20 cellular contexts compared by ENCODE assay signal in genomic region chr16:57765160-57765728, GRCh38. TPM values are rescaled to one million over a fixed set of nuclear protein-coding genes. Genes with fewer than 3 reads are reported as not detected.
DNase-seq lines count a peak whose midpoint lies in the region; ATAC-seq, FAIRE-seq and TF ChIP-seq lines count a peak whose summit lies in the region.
"Had no signal": no experiment of that assay in that cellular context is flagged by ENCODE, and none has a peak within 500 bp of the region (broad histone marks: within the 10 kb centered on the region; RNA-seq: fewer than 3 reads in every experiment).

No MANE protein-coding gene starts in this region.

- H4K5ac ChIP-seq in H1 (ENCODE audit: insufficient read length, low read depth, low read length): no peak overlapping the region

- no peak overlapping the region for H4K8ac ChIP-seq in H1 (ENCODE audit: extremely low read depth, insufficient read depth, low read length)

- H4K20me1 ChIP-seq in H1 (replicated peaks in 1 of 2; ENCODE audit: control insufficient read depth in 1 of 2, insufficient read depth in 2 of 2, low read length in 2 of 2): no peaks in the 10 kb centered on the region

- H3K36me3 ChIP-seq in H1 (ENCODE audit: control insufficient read depth in 2 of 4, insufficient read depth in 4 of 4, low read length in 3 of 4) (no peaks in the 10 kb centered on the region), psoas muscle (ENCODE audit: insufficient read depth in 1 of 2, low read depth in 1 of 2) (peaks cover 0 to 17% of the 10 kb centered on the region in 2 donors), WERI-Rb-1 (no peaks in the 10 kb centered on the region; the same call in 1 of the 2 replicates)

- H3K4me3 ChIP-seq in H1 (ENCODE audit: extremely low read depth in 1 of 4, insufficient read depth in 2 of 4, low read depth in 3 of 4, low read length in 4 of 4) (no peak overlapping the region), psoas muscle (no peak overlapping the region), WERI-Rb-1 (ENCODE audit: low read depth, low read length) (no peak overlapping the region)
- H3K4me3 ChIP-seq: BLaER1 treated with 17β-estradiol and CSF1 and Interleukin-3, amounts not matched to agents 10 nM and 100 nM; Peyer's patch had no signal

- H4K91ac ChIP-seq in H1 (replicated peaks; ENCODE audit: insufficient read length, low read length): no peak overlapping the region

- H2BK12ac ChIP-seq in H1 (ENCODE audit: low read depth, low read length): peak overlapping the region; percentile 64; the same call in 1 of the 2 replicates

- no peak for TF ChIP-seq RAD21 in H1 (IDR thresholded peaks at IDR 0.05 in 1 of 2, conservative IDR thresholded peaks at IDR 0.05 in 1 of 2; ENCODE audit: low read depth in 2 of 2, low read length in 2 of 2)

- H3K27ac Mint-ChIP-seq in activated CD4-positive, alpha-beta T cell treated with anti-CD3 and anti-CD28 coated beads for 36 hours: no peak overlapping the region

- H3K9me3 Mint-ChIP-seq in activated CD4-positive, alpha-beta T cell treated with anti-CD3 and anti-CD28 coated beads for 36 hours (ENCODE audit: low read depth): no peaks in the 10 kb centered on the region
- H3K9me3 Mint-ChIP-seq: CD8-positive, alpha-beta memory T cell had no signal

- POLR2A ChIA-PET in activated CD4-positive, alpha-beta T cell treated with anti-CD3 and anti-CD28 coated beads for 36 hours (lab: Charles Lee): no interaction called here
- POLR2A ChIA-PET in H1 (lab: Charles Lee; ENCODE audit: partially characterized antibody): interaction anchor here (1.0 kb wide), 1 partner anchor 30 kb away, joined by 4 read pairs; the partner anchor contains the start of gene KATNB1

- peak; percentile 3 for DNase-seq in activated CD4-positive, alpha-beta T cell treated with anti-CD3 and anti-CD28 coated beads for 36 hours
- no peak for DNase-seq in activated CD4-positive, alpha-beta T cell treated with anti-CD3 and anti-CD28 coated beads for 48 hours
- DNase-seq in HTR-8/SVneo (ENCODE audit: insufficient read length, low spot score) (no peak), H1 (ENCODE audit: low read depth in 1 of 2, low spot score in 2 of 2) (no peak), psoas muscle (peak; percentile 9 to 32), WERI-Rb-1 (no peak), HPDE6-E6E7 (ENCODE audit: extremely low spot score) (no peak)
- DNase-seq: DMS79 treated with DMSO at 0.1 percent for 48 hours; NCI-H1694 treated with DMSO at 0.1 percent for 48 hours; NCI-H2107; NCI-H510A; NCI-H748 treated with DMSO at 0.1 percent for 48 hours; NK-92 treated with Interleukin-12 subunit alpha and Interleukin-12 subunit beta, amount 100 ng/mL, for 24 hours; Peyer's patch; Right ventricle myocardium superior had no signal

- no peaks in the 10 kb centered on the region for H3K23me2 ChIP-seq in H1 (ENCODE audit: low read depth, low read length)

- H3K4ac ChIP-seq in H1 (replicated peaks; ENCODE audit: insufficient read length, low read depth, low read length): no peak overlapping the region

- no peak overlapping the region for H3K14ac ChIP-seq in H1 (ENCODE audit: insufficient read length)

- no peaks in the 10 kb centered on the region for H3K4me1 Mint-ChIP-seq in activated CD4-positive, alpha-beta T cell treated with anti-CD3 and anti-CD28 coated beads for 36 hours
- H3K4me1 Mint-ChIP-seq: CD8-positive, alpha-beta memory T cell had no signal

- H3K27me3 Mint-ChIP-seq in activated CD4-positive, alpha-beta T cell treated with anti-CD3 and anti-CD28 coated beads for 36 hours: no peaks in the 10 kb centered on the region
- H3K27me3 Mint-ChIP-seq: CD8-positive, alpha-beta memory T cell had no signal

- 90% methylated on average over 14 of the region's 17 CpGs; no CpG with 5 or more reads in 1 of the 2 experiments for WGBS in H1 (ENCODE audit: extremely low coverage in 1 of 2, insufficient coverage in 1 of 2, insufficient read length in 1 of 2, insufficient replicate concordance in 2 of 2, low coverage in 1 of 2, low lambda C conversion rate in 2 of 2, missing lambda C conversion rate in 1 of 2), 2 experiments
- WGBS in psoas muscle, 3 donors: 92 to 93% (median 92%) methylated on average over 15 to 17 of the region's 17 CpGs

- H2BK20ac ChIP-seq in H1 (ENCODE audit: low read length): peak overlapping the region; percentile 2; the same call in 1 of the 2 replicates

- no peak; a peak in 1 of 3 replicates for TF ChIP-seq EP300 in H1 (IDR thresholded peaks at IDR 0.05; ENCODE audit: borderline replicate concordance in 1 of 2, low read depth in 2 of 2, low read length in 2 of 2)

- H2BK15ac ChIP-seq in H1 (ENCODE audit: low read length): peak overlapping the region; percentile 1; the same call in 1 of the 2 replicates

- no peak overlapping the region for H3K23ac ChIP-seq in H1 (ENCODE audit: insufficient read length)

- CTCF ChIA-PET in activated CD4-positive, alpha-beta T cell treated with anti-CD3 and anti-CD28 coated beads for 36 hours (lab: Charles Lee): interaction anchor here (0.5 kb wide), 1 partner anchor 26 kb away, joined by 3 read pairs; no protein-coding TSS in a partner anchor
- CTCF ChIA-PET in H1 (lab: Charles Lee; ENCODE audit: partially characterized antibody): interaction anchor here (0.6 to 3.0 kb wide), 6 partner anchors 8 to 850 kb away, joined by 3 to 13 read pairs (median 4); no protein-coding TSS in a partner anchor

- H3K9me3 ChIP-seq in H1 (ENCODE audit: insufficient read depth in 2 of 2, low read depth in 1 of 2, low read length in 1 of 2) (no peaks in the 10 kb centered on the region), psoas muscle (no peaks in the 10 kb centered on the region), WERI-Rb-1 (ENCODE audit: severe bottlenecking) (no peaks in the 10 kb centered on the region)
- H3K9me3 ChIP-seq: Peyer's patch had no signal

- no peaks in the 10 kb centered on the region for H3K79me1 ChIP-seq in H1 (ENCODE audit: low read depth, low read length)

- H2AK5ac ChIP-seq in H1 (ENCODE audit: low read depth, low read length): no peak overlapping the region

- no peak overlapping the region for H3K56ac ChIP-seq in H1 (replicated peaks; ENCODE audit: insufficient read length, low read depth, low read length)

- TF ChIP-seq CTCF in H1 (IDR thresholded peaks at IDR 0.05; ENCODE audit: control extremely low read depth in 1 of 3, insufficient read depth in 1 of 3, low read depth in 1 of 3, low read length in 3 of 3): no peak
- TF ChIP-seq CTCF in psoas muscle (IDR thresholded peaks at IDR 0.05): no peak
- no peak for TF ChIP-seq CTCF in WERI-Rb-1 (IDR thresholded peaks at IDR 0.05; ENCODE audit: low read depth, low read length)

- peak overlapping the region; percentile 3 for H3K18ac ChIP-seq in H1 (ENCODE audit: extremely low read depth, low read length)

- ATAC-seq in activated CD4-positive, alpha-beta T cell treated with anti-CD3 and anti-CD28 coated beads for 36 hours: no peak
- ATAC-seq in psoas muscle (no peak), HG02885 (IDR thresholded peaks at IDR 0.05; ENCODE audit: poor library complexity, unreplicated experiment) (no peak)

- FAIRE-seq in HTR-8/SVneo (lab: Jason Lieb, UNC) (peak; percentile 86), H1 (lab: Jason Lieb, UNC) (no peak)
- FAIRE-seq: H54 had no signal

- H3K27me3 ChIP-seq in H1 (replicated peaks in 1 of 4; ENCODE audit: control insufficient read depth in 3 of 4, extremely low read depth in 1 of 4, insufficient read depth in 3 of 4, low read length in 3 of 4) (no peaks in the 10 kb centered on the region; a peak in 1 of 7 replicates), psoas muscle (ENCODE audit: insufficient read depth in 3 of 3, low read length in 2 of 3) (no peaks in the 10 kb centered on the region), WERI-Rb-1 (ENCODE audit: insufficient read depth, low read depth, severe bottlenecking) (no peaks in the 10 kb centered on the region)
- H3K27me3 ChIP-seq: BLaER1 treated with 17β-estradiol and CSF1 and Interleukin-3, amounts not matched to agents 10 nM and 100 nM; Peyer's patch had no signal

- no peaks in the 10 kb centered on the region for H3K79me2 ChIP-seq in H1 (ENCODE audit: control insufficient read depth in 1 of 2, insufficient read depth in 2 of 2, low read length in 2 of 2)

- no peak overlapping the region for H2AFZ ChIP-seq in H1 (ENCODE audit: low read length)

- no peak overlapping the region for H2BK120ac ChIP-seq in H1 (replicated peaks; ENCODE audit: low read depth, low read length)

- peak overlapping the region in 1 of 2 experiments; percentile 1; a peak in 1 of 4 replicates for H3K4me2 ChIP-seq in H1 (ENCODE audit: insufficient read depth in 1 of 2, low read depth in 2 of 2, low read length in 2 of 2)
- H3K4me2 ChIP-seq: KMS-11 had no signal

- no peak overlapping the region for H3K4me3 Mint-ChIP-seq in activated CD4-positive, alpha-beta T cell treated with anti-CD3 and anti-CD28 coated beads for 36 hours
- H3K4me3 Mint-ChIP-seq: CD8-positive, alpha-beta memory T cell had no signal

- no peak overlapping the region for H3K9ac ChIP-seq in H1 (replicated peaks in 1 of 4; ENCODE audit: extremely low read depth in 1 of 4, low read depth in 3 of 4, low read length in 3 of 4)
- H3K9ac ChIP-seq: KMS-11 had no signal

- H2BK5ac ChIP-seq in H1 (ENCODE audit: low read depth, low read length): peak overlapping the region; percentile 20; the same call in 1 of the 2 replicates

- intact Hi-C loops in activated CD4-positive, alpha-beta T cell treated with anti-CD3 and anti-CD28 coated beads for 36 hours (cut with DNase I, micrococcal nuclease): no loop called here
- intact Hi-C loops in psoas muscle (cut with DNase I): no loop called here

- TF ChIP-seq POLR2A in H1 (IDR thresholded peaks at IDR 0.05; ENCODE audit: control extremely low read depth in 1 of 2, low read depth in 2 of 2, low read length in 2 of 2): no peak; a peak in 1 of 3 replicates

- peaks cover 0 to 12% (median 0%) of the 10 kb centered on the region in 4 experiments; a peak in 3 of 7 replicates for H3K4me1 ChIP-seq in H1 (replicated peaks in 1 of 4; ENCODE audit: control insufficient read depth in 3 of 4, insufficient read depth in 4 of 4, low read length in 3 of 4)
- H3K4me1 ChIP-seq in psoas muscle: no peaks in the 10 kb centered on the region
- H3K4me1 ChIP-seq: Peyer's patch had no signal

- no peaks in the 10 kb centered on the region for H3K36me3 Mint-ChIP-seq in activated CD4-positive, alpha-beta T cell treated with anti-CD3 and anti-CD28 coated beads for 36 hours (ENCODE audit: low read depth)
- H3K36me3 Mint-ChIP-seq: CD8-positive, alpha-beta memory T cell had no signal

- no peak overlapping the region for H3K27ac ChIP-seq in H1 (ENCODE audit: low read depth, low read length)
- no peak overlapping the region for H3K27ac ChIP-seq in psoas muscle
- H3K27ac ChIP-seq in WERI-Rb-1: no peak overlapping the region
- H3K27ac ChIP-seq: KMS-11, Peyer's patch had no signal

RNA-seq across cellular contexts. Expression of gene KATNB1, which starts 29.7 kb away (rescaled TPM):
- total RNA-seq in activated CD4-positive, alpha-beta T cell treated with anti-CD3 and anti-CD28 coated beads for 36 hours: 10 to 100 TPM; 28.1 to 29.3 TPM
- 50.2 and 50.3 TPM in 2 replicates for total RNA-seq in H1 (2021; fragmentation: NEBNext Ultra II Directional; extraction: Animal tissue kit (Norgen Biotek cat#: 25700))
- 60.4 and 88.4 TPM in 2 replicates for polyA plus RNA-seq in H1 (2011; rRNA removed)
- 55.3 TPM for polyA plus RNA-seq in H1 (2011; cell fraction: cytosol; rRNA removed)
- polyA plus RNA-seq in H1 (2011; cell fraction: nucleus; rRNA removed): 166 TPM
- 25.0 to 47.4 TPM (median 43.4 TPM) in 4 replicates for polyA plus RNA-seq in H1 (2012, experiment 1 of 2)
- polyA plus RNA-seq in H1 (2012, experiment 2 of 2): 48.3 TPM
- 31.0 TPM for polyA plus RNA-seq in H1 (2013, experiment 1 of 2)
- polyA plus RNA-seq in H1 (2013, experiment 2 of 2): 28.8 TPM
- polyA minus RNA-seq in H1 (2011; rRNA and poly(A)+ RNA removed): 31.8 and 43.0 TPM in 2 replicates
- polyA minus RNA-seq in H1 (2011; cell fraction: cytosol; rRNA and poly(A)+ RNA removed): 29.9 TPM
- polyA minus RNA-seq in H1 (2011; cell fraction: nucleus; rRNA and poly(A)+ RNA removed): 42.7 TPM
- total RNA-seq in psoas muscle: 10 to 100 TPM in 1 of 4 donors, 1 to 10 TPM in 3; 6.3 to 13.3 (median 8.6) TPM
- polyA plus RNA-seq in psoas muscle: 10 to 100 TPM in 1 of 3 donors, 1 to 10 TPM in 2; 9.2 to 15.6 (median 9.5) TPM

RNA-seq across cellular contexts. Expression of gene KIFC3, which starts 37.0 kb away (rescaled TPM):
- total RNA-seq in activated CD4-positive, alpha-beta T cell treated with anti-CD3 and anti-CD28 coated beads for 36 hours: under 1 TPM; 0.32 to 0.66 TPM
- 5.3 and 7.1 TPM in 2 replicates for total RNA-seq in H1 (2021; fragmentation: NEBNext Ultra II Directional; extraction: Animal tissue kit (Norgen Biotek cat#: 25700))
- 2.1 and 3.8 TPM in 2 replicates for polyA plus RNA-seq in H1 (2011; rRNA removed)
- 4.4 TPM for polyA plus RNA-seq in H1 (2011; cell fraction: cytosol; rRNA removed)
- polyA plus RNA-seq in H1 (2011; cell fraction: nucleus; rRNA removed): 11.5 TPM
- 2.1 to 3.7 TPM (median 2.8 TPM) in 4 replicates for polyA plus RNA-seq in H1 (2012, experiment 1 of 2)
- 1.6 TPM for polyA plus RNA-seq in H1 (2012, experiment 2 of 2)
- 4.3 TPM for polyA plus RNA-seq in H1 (2013, experiment 1 of 2)
- polyA plus RNA-seq in H1 (2013, experiment 2 of 2): 4.4 TPM
- 3.3 and 3.9 TPM in 2 replicates for polyA minus RNA-seq in H1 (2011; rRNA and poly(A)+ RNA removed)
- 4.9 TPM for polyA minus RNA-seq in H1 (2011; cell fraction: cytosol; rRNA and poly(A)+ RNA removed)
- 7.5 TPM for polyA minus RNA-seq in H1 (2011; cell fraction: nucleus; rRNA and poly(A)+ RNA removed)
- total RNA-seq in psoas muscle: 10 to 100 TPM in 1 of 4 donors, 1 to 10 TPM in 3; 6.3 to 17.8 (median 7.9) TPM
- 1 to 10 TPM; 3.1 to 7.5 (median 4.3) TPM for polyA plus RNA-seq in psoas muscle

Comparison
In these comparisons a context has a peak if more than half of its experiments do, and no peak if none do; other contexts are left out.
1. DNase-seq: peak in activated CD4-positive, alpha-beta T cell treated with anti-CD3 and anti-CD28 coated beads for 36 hours (single experiment) and psoas muscle (2 of 2); none in activated CD4-positive, alpha-beta T cell treated with anti-CD3 and anti-CD28 coated beads for 48 hours (single experiment), HTR-8/SVneo (single experiment), H1 (0 of 2), WERI-Rb-1 (single experiment) and HPDE6-E6E7 (single experiment).